In the genomic region with DNA sequence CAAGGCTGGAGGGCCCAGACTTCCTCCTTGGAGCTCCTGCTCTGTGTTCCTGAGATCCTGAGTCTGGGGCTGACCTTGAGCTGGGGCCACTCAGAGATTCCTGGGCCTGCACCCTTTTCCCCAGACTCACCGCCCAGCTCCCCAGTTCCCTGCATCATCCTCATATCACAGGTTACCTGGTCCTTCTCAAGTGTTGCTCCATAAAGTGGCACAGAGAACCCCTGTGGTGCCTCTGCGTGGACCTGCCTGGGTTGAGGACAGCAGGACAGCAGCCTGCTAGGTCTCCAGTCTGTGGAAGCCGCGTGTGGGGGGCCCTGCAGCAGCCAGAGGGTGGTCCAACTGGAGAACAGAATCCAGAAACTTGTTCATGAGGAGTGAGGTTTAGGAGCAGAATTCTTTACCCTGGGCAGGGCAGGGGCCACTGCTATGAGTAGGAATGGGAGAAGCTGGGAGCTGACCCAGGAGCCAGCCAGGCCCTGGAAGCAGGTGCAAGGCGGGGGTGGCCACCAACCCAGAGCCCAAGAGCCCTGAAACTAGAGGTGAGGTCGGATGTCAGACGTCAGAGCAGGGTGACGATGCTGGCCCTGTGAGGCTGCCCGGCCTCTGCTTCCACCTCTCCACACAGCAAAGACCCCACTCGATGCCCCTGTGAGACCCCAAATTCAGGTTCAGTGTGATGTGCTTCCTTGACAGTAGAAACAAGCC, we compare ENCODE assay signal across 28 cellular contexts.
"Had no signal": no experiment of that assay in that cellular context is flagged by ENCODE, and none has a peak within 500 bp of the region (broad histone marks: within the 10 kb centered on the region; RNA-seq: fewer than 3 reads in every experiment).

No MANE protein-coding gene starts in this region.

- H3K27ac Mint-ChIP-seq: activated CD4-positive, alpha-beta memory T cell treated with anti-CD3 and anti-CD28 coated beads, Interleukin-2, amount 10 ng/mL, durations not matched to agents 7 days and 5 days; activated CD4-positive, alpha-beta T cell treated with anti-CD3 and anti-CD28 coated beads for 36 hours; activated CD4-positive, alpha-beta T cell treated with anti-CD3 and anti-CD28 coated beads, Interleukin-2, amount 10 ng/mL, durations not matched to agents 24 days and 14 days; activated naive CD4-positive, alpha-beta T cell treated with anti-CD3 and anti-CD28 coated beads, Interleukin-2, amount 10 ng/mL, durations not matched to agents 7 days and 5 days; activated naive CD8-positive, alpha-beta T cell treated with anti-CD3 and anti-CD28 coated beads, Interleukin-2, amount 10 ng/mL, durations not matched to agents 7 days and 5 days; activated T-cell treated with anti-CD3 and anti-CD28 coated beads, Interleukin-2, amount 50 U/mL, for 24 hours; activated T-cell treated with anti-CD3 and anti-CD28 coated beads, Interleukin-2, amount 50 U/mL, for 72 hours; brain; dendritic cell treated with granulocyte-macrophage colony-stimulating factor and Interleukin-4, amounts not matched to agents 40 ng/mL and 50 ng/mL, for 4 days; endodermal cell had no signal

- H3K4me1 Mint-ChIP-seq: activated CD4-positive, alpha-beta memory T cell treated with anti-CD3 and anti-CD28 coated beads, Interleukin-2, amount 10 ng/mL, durations not matched to agents 7 days and 5 days; activated CD4-positive, alpha-beta T cell treated with anti-CD3 and anti-CD28 coated beads for 36 hours; activated CD4-positive, alpha-beta T cell treated with anti-CD3 and anti-CD28 coated beads, Interleukin-2, amount 10 ng/mL, durations not matched to agents 24 days and 14 days; activated naive CD4-positive, alpha-beta T cell treated with anti-CD3 and anti-CD28 coated beads, Interleukin-2, amount 10 ng/mL, durations not matched to agents 7 days and 5 days; activated naive CD8-positive, alpha-beta T cell treated with anti-CD3 and anti-CD28 coated beads, Interleukin-2, amount 10 ng/mL, durations not matched to agents 7 days and 5 days; brain; central memory CD8-positive, alpha-beta T cell; endodermal cell had no signal

- DNase-seq: activated CD4-positive, alpha-beta memory T cell treated with anti-CD3 and anti-CD28 coated beads, Interleukin-2, amount 10 ng/mL, durations not matched to agents 7 days and 5 days; activated CD4-positive, alpha-beta T cell treated with anti-CD3 and anti-CD28 coated beads for 36 hours; activated CD4-positive, alpha-beta T cell treated with anti-CD3 and anti-CD28 coated beads, Interleukin-2, amount 10 ng/mL, durations not matched to agents 24 days and 14 days; activated CD4-positive, alpha-beta T cell treated with anti-CD3 and anti-CD28 coated beads, Interleukin-2, amount 50 U/mL, for 4 hours; activated CD4-positive, CD25-positive, alpha-beta regulatory T cell; activated CD4-positive, CD25-positive, alpha-beta regulatory T cell treated with anti-CD3 and anti-CD28 coated beads, Interleukin-2, amount 50 U/mL, for 72 hours; activated CD8-positive, alpha-beta memory T cell treated with anti-CD3 and anti-CD28 coated beads, Interleukin-2, amount 50 U/mL, for 48 hours; activated gamma-delta T cell; activated naive CD4-positive, alpha-beta T cell; activated naive CD4-positive, alpha-beta T cell treated with anti-CD3 and anti-CD28 coated beads, Interleukin-2, amount 10 ng/mL, durations not matched to agents 7 days and 5 days; activated naive CD8-positive, alpha-beta T cell treated with anti-CD3 and anti-CD28 coated beads, Interleukin-2, amount 10 ng/mL, durations not matched to agents 7 days and 5 days; activated T-cell treated with anti-CD3 and anti-CD28 coated beads for 4 hours; activated T-cell treated with anti-CD3 and anti-CD28 coated beads, Interleukin-2, amount 50 U/mL, for 24 hours; activated T-cell treated with anti-CD3 and anti-CD28 coated beads, Interleukin-2, amount 50 U/mL, for 72 hours; dorsolateral prefrontal cortex; effector memory CD4-positive, alpha-beta T cell; endodermal cell; foreskin fibroblast; T-helper 2 cell had no signal

- H3K36me3 ChIP-seq: ascending aorta, breast epithelium, cardiac muscle cell had no signal

- H3K4me3 ChIP-seq: ascending aorta, breast epithelium, cardiac muscle cell, coronary artery, dorsolateral prefrontal cortex had no signal

- H3K9me3 ChIP-seq: ascending aorta, breast epithelium had no signal

- H3K27me3 ChIP-seq: ascending aorta, cardiac muscle cell had no signal

- H3K4me3 Mint-ChIP-seq: activated CD4-positive, alpha-beta memory T cell treated with anti-CD3 and anti-CD28 coated beads, Interleukin-2, amount 10 ng/mL, durations not matched to agents 7 days and 5 days; activated CD4-positive, alpha-beta T cell treated with anti-CD3 and anti-CD28 coated beads for 36 hours; activated CD4-positive, alpha-beta T cell treated with anti-CD3 and anti-CD28 coated beads, Interleukin-2, amount 10 ng/mL, durations not matched to agents 24 days and 14 days; activated naive CD4-positive, alpha-beta T cell treated with anti-CD3 and anti-CD28 coated beads, Interleukin-2, amount 10 ng/mL, durations not matched to agents 7 days and 5 days; activated naive CD8-positive, alpha-beta T cell treated with anti-CD3 and anti-CD28 coated beads, Interleukin-2, amount 10 ng/mL, durations not matched to agents 7 days and 5 days; activated T-cell treated with anti-CD3 and anti-CD28 coated beads, Interleukin-2, amount 50 U/mL, for 24 hours; activated T-cell treated with anti-CD3 and anti-CD28 coated beads, Interleukin-2, amount 50 U/mL, for 72 hours; brain; central memory CD8-positive, alpha-beta T cell; dendritic cell treated with granulocyte-macrophage colony-stimulating factor and Interleukin-4, amounts not matched to agents 40 ng/mL and 50 ng/mL, for 4 days; endodermal cell had no signal

- H3K27me3 Mint-ChIP-seq: activated CD4-positive, alpha-beta memory T cell treated with anti-CD3 and anti-CD28 coated beads, Interleukin-2, amount 10 ng/mL, durations not matched to agents 7 days and 5 days; activated CD4-positive, alpha-beta T cell treated with anti-CD3 and anti-CD28 coated beads for 36 hours; activated CD4-positive, alpha-beta T cell treated with anti-CD3 and anti-CD28 coated beads, Interleukin-2, amount 10 ng/mL, durations not matched to agents 24 days and 14 days; activated naive CD4-positive, alpha-beta T cell treated with anti-CD3 and anti-CD28 coated beads, Interleukin-2, amount 10 ng/mL, durations not matched to agents 7 days and 5 days; activated naive CD8-positive, alpha-beta T cell treated with anti-CD3 and anti-CD28 coated beads, Interleukin-2, amount 10 ng/mL, durations not matched to agents 7 days and 5 days; activated T-cell treated with anti-CD3 and anti-CD28 coated beads, Interleukin-2, amount 50 U/mL, for 24 hours; central memory CD8-positive, alpha-beta T cell; dendritic cell treated with granulocyte-macrophage colony-stimulating factor and Interleukin-4, amounts not matched to agents 40 ng/mL and 50 ng/mL, for 4 days had no signal

- H3K9me3 Mint-ChIP-seq: activated CD4-positive, alpha-beta T cell treated with anti-CD3 and anti-CD28 coated beads, Interleukin-2, amount 10 ng/mL, durations not matched to agents 24 days and 14 days; activated naive CD4-positive, alpha-beta T cell treated with anti-CD3 and anti-CD28 coated beads, Interleukin-2, amount 10 ng/mL, durations not matched to agents 7 days and 5 days; activated naive CD4-positive, alpha-beta T cell treated with anti-CD3 and anti-CD28 coated beads, Interleukin-2, amount 50 U/mL, for 72 hours; activated naive CD8-positive, alpha-beta T cell treated with anti-CD3 and anti-CD28 coated beads, Interleukin-2, amount 10 ng/mL, durations not matched to agents 7 days and 5 days; activated T-cell treated with anti-CD3 and anti-CD28 coated beads, Interleukin-2, amount 50 U/mL, for 24 hours; activated T-cell treated with anti-CD3 and anti-CD28 coated beads, Interleukin-2, amount 50 U/mL, for 72 hours; dendritic cell treated with granulocyte-macrophage colony-stimulating factor and Interleukin-4, amounts not matched to agents 40 ng/mL and 50 ng/mL, for 4 days; endodermal cell had no signal

- H3K4me1 ChIP-seq: ascending aorta, breast epithelium had no signal

- FAIRE-seq: frontal cortex had no signal

- H3K36me3 Mint-ChIP-seq: activated naive CD4-positive, alpha-beta T cell treated with anti-CD3 and anti-CD28 coated beads, Interleukin-2, amount 10 ng/mL, durations not matched to agents 7 days and 5 days; activated naive CD4-positive, alpha-beta T cell treated with anti-CD3 and anti-CD28 coated beads, Interleukin-2, amount 50 U/mL, for 72 hours; activated naive CD8-positive, alpha-beta T cell treated with anti-CD3 and anti-CD28 coated beads, Interleukin-2, amount 10 ng/mL, durations not matched to agents 7 days and 5 days; brain had no signal

- H3K27ac ChIP-seq: ascending aorta, breast epithelium, cardiac muscle cell, coronary artery, dorsolateral prefrontal cortex had no signal
